In the genomic region with DNA sequence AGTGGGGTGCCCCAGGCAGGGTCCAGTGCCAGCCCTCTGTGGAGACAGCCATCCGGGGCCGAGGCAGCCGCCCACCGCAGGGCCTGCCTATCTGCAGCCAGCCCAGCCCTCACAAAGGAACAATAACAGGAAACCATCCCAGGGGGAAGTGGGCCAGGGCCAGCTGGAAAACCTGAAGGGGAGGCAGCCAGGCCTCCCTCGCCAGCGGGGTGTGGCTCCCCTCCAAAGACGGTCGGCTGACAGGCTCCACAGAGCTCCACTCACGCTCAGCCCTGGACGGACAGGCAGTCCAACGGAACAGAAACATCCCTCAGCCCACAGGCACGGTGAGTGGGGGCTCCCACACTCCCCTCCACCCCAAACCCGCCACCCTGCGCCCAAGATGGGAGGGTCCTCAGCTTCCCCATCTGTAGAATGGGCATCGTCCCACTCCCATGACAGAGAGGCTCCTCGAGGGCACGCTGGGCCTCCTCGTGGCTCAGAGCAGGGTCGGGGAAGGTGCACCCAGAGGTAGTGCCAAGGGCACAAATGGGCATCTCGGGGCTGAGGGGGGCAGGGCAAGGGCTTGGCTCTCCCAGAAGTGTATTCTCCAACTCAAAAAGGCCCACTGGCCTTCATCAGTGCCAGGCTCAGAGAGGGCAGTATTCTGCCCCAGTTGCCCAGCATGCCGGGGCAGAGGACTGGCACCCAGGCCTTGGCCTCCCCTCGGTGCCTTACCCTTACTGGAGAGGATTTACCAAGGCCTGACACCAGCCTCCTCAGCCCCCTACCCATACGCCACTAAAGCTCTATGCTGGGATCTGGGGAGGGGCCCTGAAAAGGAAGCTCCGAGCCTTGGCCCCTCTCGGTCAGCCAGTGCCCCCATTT, we compare ENCODE assay signal across 14 cellular contexts. TPM values are rescaled to one million over a fixed set of nuclear protein-coding genes. Genes with fewer than 3 reads are reported as not detected.
DNase-seq lines count a peak whose midpoint lies in the region; ATAC-seq and TF ChIP-seq lines count a peak whose summit lies in the region.
"Had no signal": no experiment of that assay in that cellular context is flagged by ENCODE, and none has a peak within 500 bp of the region (broad histone marks: within the 10 kb centered on the region; RNA-seq: fewer than 3 reads in every experiment).

Gene CDH5 (plus strand): TSS at position 259 of the 867 bp plus-strand sequence. CDS start 12,647 bp downstream, outside the sequence.

- H3K4me3 ChIP-seq in choroid plexus epithelial cell (ENCODE audit: low read depth, low read length) (no peak within 1 kb of the TSS), skin epidermis (peak within 1 kb of the TSS; percentile 15 to 38 (median 23))

- H3K27me3 ChIP-seq in layer of hippocampus (ENCODE audit: control insufficient read depth, insufficient read depth, low read length) = no peaks in the 10 kb centered on the region

- DNase-seq in HT1080 (ENCODE audit: low read depth) (peak; percentile 30), choroid plexus epithelial cell (ENCODE audit: low read depth) (peak; percentile 18), hepatic stellate cell (ENCODE audit: low spot score) (no peak), AG08396 (ENCODE audit: low spot score) (no peak)
- DNase-seq: activated T-cell treated with anti-CD3 and anti-CD28 coated beads, Interleukin-2, amount 50 U/mL, for 72 hours; COR-L47; effector memory CD8-positive, alpha-beta T cell; Karpas-422; NCI-H526; small intestine had no signal

- TF ChIP-seq CTCF in choroid plexus epithelial cell (conservative IDR thresholded peaks at IDR 0.05; ENCODE audit: low read depth, low read length) = no peak

- ATAC-seq in GM19455 (IDR thresholded peaks at IDR 0.05; ENCODE audit: unreplicated experiment) (no peak), HG03039 (IDR thresholded peaks at IDR 0.05; ENCODE audit: unreplicated experiment) (no peak)
- ATAC-seq: activated T-cell treated with anti-CD3 and anti-CD28 coated beads, Interleukin-2, amount 50 U/mL, for 72 hours; effector memory CD8-positive, alpha-beta T cell had no signal

- H3K27ac ChIP-seq in layer of hippocampus (ENCODE audit: low read depth, low read length) = peak within 1 kb of the TSS; percentile 65
- peak within 1 kb of the TSS in 19 of 21 experiments; percentile 6 to 88 (median 57) for H3K27ac ChIP-seq in skin epidermis

RNA-seq across cellular contexts. Expression of gene CDH5, which starts in this region (rescaled TPM):
- total RNA-seq in HT1080 (2014; rRNA removed; shearing (Covaris generic)) = 0.03 and 0.23 TPM in 2 replicates
- polyA plus RNA-seq in HT1080 (2015; cell fraction: cytosol; rRNA removed) = 0.08 and 0.16 TPM in 2 replicates
- polyA plus RNA-seq in HT1080 (2015; cell fraction: nucleus; rRNA removed) = 0.13 and 0.35 TPM in 2 replicates
- total RNA-seq: activated T-cell treated with anti-CD3 and anti-CD28 coated beads, Interleukin-2, amount 50 U/mL, for 72 hours had no signal

Comparison
In these comparisons a context has a peak if more than half of its experiments do, and no peak if none do; other contexts are left out.
1. Peak in DNase-seq in HT1080; RNA of the gene not detected or under 1 TPM.